ENCODE assay signal across 8 cellular contexts in the genomic region with DNA sequence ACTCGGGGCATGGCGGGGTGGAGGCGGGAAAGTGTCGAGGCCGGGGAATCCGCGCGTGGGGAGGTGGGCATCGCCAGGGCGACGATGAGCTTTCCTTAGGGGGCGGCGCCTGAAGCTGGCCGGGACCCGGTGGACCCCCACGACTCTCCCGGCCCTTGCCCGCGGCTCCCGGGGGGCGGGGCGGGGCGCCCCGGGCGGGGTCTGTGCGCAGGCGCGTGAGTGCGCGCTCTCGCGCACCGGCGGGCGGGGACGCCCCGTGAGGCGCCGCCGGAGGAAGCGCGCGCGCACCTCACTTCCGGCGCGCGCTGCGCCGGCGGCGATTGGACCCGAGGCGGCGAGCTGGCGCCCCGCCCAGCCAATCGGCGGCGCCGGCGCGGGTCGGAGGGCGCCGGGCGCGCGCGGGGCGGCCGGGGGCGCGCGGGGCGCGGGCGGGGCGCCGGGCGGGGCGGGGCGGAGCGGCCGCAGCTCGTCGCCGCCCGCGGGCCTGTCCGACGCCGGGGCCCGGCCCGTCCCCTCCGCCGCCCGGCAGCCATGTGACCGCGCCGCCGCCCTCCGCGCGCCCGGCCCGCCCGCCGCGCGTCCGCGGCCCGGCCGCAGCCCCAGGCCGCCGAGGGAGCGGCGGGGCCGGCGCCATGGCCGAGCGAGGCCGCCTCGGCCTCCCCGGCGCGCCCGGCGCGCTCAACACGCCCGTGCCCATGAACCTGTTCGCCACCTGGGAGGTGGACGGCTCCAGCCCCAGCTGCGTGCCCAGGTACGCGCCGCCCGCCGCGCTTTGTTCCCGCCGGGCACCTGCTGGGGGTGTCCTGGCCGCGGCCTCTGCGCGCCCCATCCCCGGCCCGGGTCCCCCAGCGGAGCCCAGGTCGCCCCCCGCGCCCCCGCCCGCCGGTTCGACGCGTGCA. TPM values are rescaled to one million over a fixed set of nuclear protein-coding genes. Genes with fewer than 3 reads are reported as not detected.
DNase-seq lines count a peak whose midpoint lies in the region; ATAC-seq and TF ChIP-seq lines count a peak whose summit lies in the region.

Gene PACS2 (plus strand): TSS at position 462 of the 899 bp plus-strand sequence. CDS start 171 bp downstream, at position 633.

- no peaks in the 10 kb centered on the region for H3K9me3 ChIP-seq in HCT116 (ENCODE audit: control insufficient read depth in 1 of 2, insufficient read depth in 1 of 2, low read depth in 1 of 2, low read length in 2 of 2)
- H3K9me3 ChIP-seq in left ventricle myocardium inferior (replicated peaks): no peaks in the 10 kb centered on the region
- H3K9me3 ChIP-seq in prostate gland: no peaks in the 10 kb centered on the region
- no peaks in the 10 kb centered on the region for H3K9me3 ChIP-seq in vagina

- no peaks in the 10 kb centered on the region for H3K27me3 Mint-ChIP-seq in T-helper 1 cell treated with Interleukin-12 subunit alpha and Interleukin-12 subunit beta and Interleukin-4 antibody, amounts not matched to agents 30 μg/mL and 1 μg/mL, for 36 hours (ENCODE audit: low read depth)

- H3K27me3 ChIP-seq in HCT116 (ENCODE audit: insufficient read depth, low read length) (no peaks in the 10 kb centered on the region), left ventricle myocardium inferior (ENCODE audit: low read depth) (no peaks in the 10 kb centered on the region), prostate gland (replicated peaks; ENCODE audit: insufficient read depth) (no peaks in the 10 kb centered on the region), vagina (no peaks in the 10 kb centered on the region)

- peaks cover 8 to 17% of the 10 kb centered on the region in 2 experiments; a peak in 3 of 4 replicates for H3K4me1 ChIP-seq in HCT116 (ENCODE audit: control insufficient read depth in 1 of 2, insufficient read depth in 2 of 2, low read length in 2 of 2)
- peaks cover 48% of the 10 kb centered on the region for H3K4me1 ChIP-seq in left ventricle myocardium inferior
- H3K4me1 ChIP-seq in prostate gland (replicated peaks): peaks cover 7% of the 10 kb centered on the region
- H3K4me1 ChIP-seq in vagina: peaks cover 42% of the 10 kb centered on the region

- H3K36me3 Mint-ChIP-seq in T-helper 1 cell treated with Interleukin-12 subunit alpha and Interleukin-12 subunit beta and Interleukin-4 antibody, amounts not matched to agents 30 μg/mL and 1 μg/mL, for 36 hours (ENCODE audit: low read depth): no peaks in the 10 kb centered on the region

- peaks cover 38% of the 10 kb centered on the region for H3K79me2 ChIP-seq in HCT116 (ENCODE audit: insufficient read depth, low read length)

- no peak within 1 kb of the TSS for H2AFZ ChIP-seq in HCT116 (ENCODE audit: low read depth, low read length, poor library complexity, severe bottlenecking)

- no peaks in the 10 kb centered on the region for H3K9me2 ChIP-seq in HCT116 (ENCODE audit: insufficient read depth)

- peaks cover 11% of the 10 kb centered on the region for H3K4me1 Mint-ChIP-seq in T-helper 1 cell treated with Interleukin-12 subunit alpha and Interleukin-12 subunit beta and Interleukin-4 antibody, amounts not matched to agents 30 μg/mL and 1 μg/mL, for 36 hours (ENCODE audit: low read depth)

- ATAC-seq in HCT116: peak; percentile 81

- DNase-seq in GM10248 (ENCODE audit: extremely low spot score): peak; percentile 98
- DNase-seq in HCT116 (ENCODE audit: low read depth, low spot score): peak; percentile 47
- DNase-seq in NAMALWA (ENCODE audit: low spot score): peak; percentile 84
- DNase-seq in amygdala (lab: John Stamatoyannopoulos, UW): peak in 30 of 56 donors; percentile 22 to 82 (median 62)
- peak; percentile 79 for DNase-seq in left ventricle myocardium inferior
- DNase-seq in prostate gland (ENCODE audit: low spot score): peak; percentile 60
- no peak for DNase-seq in vagina (ENCODE audit: extremely low spot score in 2 of 2)

- H3K4me3 Mint-ChIP-seq in T-helper 1 cell treated with Interleukin-12 subunit alpha and Interleukin-12 subunit beta and Interleukin-4 antibody, amounts not matched to agents 30 μg/mL and 1 μg/mL, for 36 hours: peak within 1 kb of the TSS; percentile 83

- peak within 1 kb of the TSS; percentile 73 for H3K27ac ChIP-seq in HCT116 (ENCODE audit: low read depth, low read length)
- peak within 1 kb of the TSS; percentile 94 for H3K27ac ChIP-seq in left ventricle myocardium inferior (replicated peaks)
- peak within 1 kb of the TSS; percentile 96 to 97 for H3K27ac ChIP-seq in prostate gland
- peak within 1 kb of the TSS; percentile 99 for H3K27ac ChIP-seq in vagina

- TF ChIP-seq POLR2A in HCT116 (IDR thresholded peaks at IDR 0.05; ENCODE audit: borderline replicate concordance, extremely low read depth, insufficient read depth, insufficient read length) (no peak), prostate gland (IDR thresholded peaks at IDR 0.05) (no peak), vagina (IDR thresholded peaks at IDR 0.05) (peak in 1 of 2 donors; percentile 41)

- H3K27ac Mint-ChIP-seq in T-helper 1 cell treated with Interleukin-12 subunit alpha and Interleukin-12 subunit beta and Interleukin-4 antibody, amounts not matched to agents 30 μg/mL and 1 μg/mL, for 36 hours: peak within 1 kb of the TSS; percentile 84

- POLR2A ChIA-PET in GM10248 (lab: Yijun Ruan, JAX): interaction anchor here (0.9 to 1.5 kb wide), 2 partner anchors 14 to 66 kb away, joined by 3 to 9 read pairs; partner anchors contain the start of genes BRF1 and BTBD6
- POLR2A ChIA-PET in HCT116 (lab: Charles Lee): interaction anchor here (1.6 kb wide), 1 partner anchor 14 kb away, joined by 8 read pairs; the partner anchor contains the start of gene BRF1

- H4K20me1 ChIP-seq in HCT116 (ENCODE audit: insufficient read depth): no peaks in the 10 kb centered on the region

- peak within 1 kb of the TSS; percentile 85 for H3K4me2 ChIP-seq in HCT116 (ENCODE audit: low read length)

- H3K36me3 ChIP-seq in HCT116 (ENCODE audit: control insufficient read depth in 1 of 2, insufficient read depth in 2 of 2, low read length in 2 of 2): no peaks in the 10 kb centered on the region
- no peaks in the 10 kb centered on the region for H3K36me3 ChIP-seq in left ventricle myocardium inferior
- no peaks in the 10 kb centered on the region for H3K36me3 ChIP-seq in prostate gland
- no peaks in the 10 kb centered on the region for H3K36me3 ChIP-seq in vagina

- BruUV-seq in HCT116 (replicated peaks; lab: Mats Ljungman, UMichigan): no TSS peak

- CTCF ChIA-PET in GM10248 (lab: Yijun Ruan, JAX) (interaction anchor here (0.7 to 1.4 kb wide), 6 partner anchors 17 to 175 kb away, joined by 3 read pairs; no protein-coding TSS in a partner anchor), HCT116 (lab: Charles Lee) (interaction anchor here (0.8 to 1.1 kb wide), 2 partner anchors 13 to 223 kb away, joined by 4 read pairs; partner anchors contain the start of gene BRF1)

- intact Hi-C loops in HCT116 (cut with micrococcal nuclease) (loop anchor here (2.0 kb wide), 1 partner anchor 14 kb away; the partner anchor contains the start of gene BRF1), left ventricle myocardium inferior (cut with micrococcal nuclease) (no loop called here), prostate gland (cut with DNase I) (loop anchor here (1.0 to 5.0 kb wide), 2 partner anchors 13 to 168 kb away; partner anchors contain the start of gene BRF1), vagina (cut with DNase I) (no loop called here)

- RAD21 ChIA-PET in HCT116 (lab: Charles Lee; ENCODE audit: low non-redundant PET in 1 of 2, low total read pairs in 2 of 2, uncharacterized antibody in 2 of 2, unreplicated experiment in 2 of 2): interaction anchor here in 1 of 2 experiments (0.9 kb wide), 1 partner anchor 20 kb away, joined by 3 read pairs; no protein-coding TSS in a partner anchor

- no peak for TF ChIP-seq RAD21 in HCT116 (IDR thresholded peaks at IDR 0.05; ENCODE audit: low read depth)

- TF ChIP-seq CTCF in GM10248 (IDR thresholded peaks at IDR 0.05; ENCODE audit: control extremely low read depth, extremely low read depth, low read depth, missing control alignments) (no peak), HCT116 (IDR thresholded peaks at IDR 0.05 in 2 of 3, conservative IDR thresholded peaks at IDR 0.05 in 1 of 3; ENCODE audit: borderline replicate concordance in 1 of 3, insufficient read depth in 1 of 3, low read depth in 2 of 3, low read length in 2 of 3) (no peak), left ventricle myocardium inferior (IDR thresholded peaks at IDR 0.05; ENCODE audit: borderline replicate concordance) (no peak), prostate gland (IDR thresholded peaks at IDR 0.05) (no peak), vagina (IDR thresholded peaks at IDR 0.05) (no peak)

- 1% methylated on average over 34 of the region's 160 CpGs for WGBS in prostate gland

- H3K9ac ChIP-seq in HCT116 (ENCODE audit: low read length): peak within 1 kb of the TSS; percentile 65

- H3K4me3 ChIP-seq in HCT116 (replicated peaks in 1 of 2; ENCODE audit: low read depth in 1 of 2, low read length in 2 of 2) (peak within 1 kb of the TSS; percentile 72 to 88), left ventricle myocardium inferior (peak within 1 kb of the TSS; percentile 83), prostate gland (peak within 1 kb of the TSS; percentile 74 to 87), vagina (peak within 1 kb of the TSS; percentile 78 to 93)

- H3K9me3 Mint-ChIP-seq in T-helper 1 cell treated with Interleukin-12 subunit alpha and Interleukin-12 subunit beta and Interleukin-4 antibody, amounts not matched to agents 30 μg/mL and 1 μg/mL, for 36 hours: no peaks in the 10 kb centered on the region

TF ChIP-seq in HCT116, 20 proteins besides CTCF, POLR2A, EP300 and RAD21:
- TF ChIP-seq ZFX (IDR thresholded peaks at IDR 0.05) (peak; percentile 40; the same call in 1 of the 2 replicates), POLR2AphosphoS5 (IDR thresholded peaks at IDR 0.05; ENCODE audit: low read depth, low read length) (peak; percentile 31; the same call in 1 of the 2 replicates)
- TF ChIP-seq, protein P1, sequence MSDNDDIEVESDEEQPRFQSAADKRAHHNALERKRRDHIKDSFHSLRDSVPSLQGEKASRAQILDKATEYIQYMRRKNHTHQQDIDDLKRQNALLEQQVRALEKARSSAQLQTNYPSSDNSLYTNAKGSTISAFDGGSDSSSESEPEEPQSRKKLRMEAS (IDR thresholded peaks at IDR 0.05): no peak

RNA-seq across cellular contexts. Expression of gene PACS2, which starts in this region (rescaled TPM):
- total RNA-seq in HCT116 (2021; ENCODE audit: unreplicated experiment) (75.5 TPM), left ventricle myocardium inferior (64.0 TPM), prostate gland (100 to 1,000 TPM in 1 of 2 donors, 10 to 100 TPM in 1; 48.5 to 124 TPM), vagina (64.8 TPM)
- polyA plus RNA-seq in HCT116 (2012): 53.6 and 63.4 TPM in 2 replicates

Comparison
In these comparisons a context has a peak if more than half of its experiments do, and no peak if none do; other contexts are left out.
1. DNase-seq: peak in GM10248 (single experiment), HCT116 (single experiment), NAMALWA (single experiment), amygdala (30 of 56), left ventricle myocardium inferior (single experiment) and prostate gland (single experiment); none in vagina (0 of 2).
2. intact Hi-C loops: an anchor here in HCT116 (2.0 kb wide) and prostate gland (1.0 to 5.0 kb wide); none called in left ventricle myocardium inferior and vagina.
3. Peak in every context shown above with its lines, with median percentiles within 50 percentile points of each other: H3K27ac ChIP-seq and H3K4me3 ChIP-seq.